Comparison of ENCODE assay signal across 1 cellular context in the genomic region with DNA sequence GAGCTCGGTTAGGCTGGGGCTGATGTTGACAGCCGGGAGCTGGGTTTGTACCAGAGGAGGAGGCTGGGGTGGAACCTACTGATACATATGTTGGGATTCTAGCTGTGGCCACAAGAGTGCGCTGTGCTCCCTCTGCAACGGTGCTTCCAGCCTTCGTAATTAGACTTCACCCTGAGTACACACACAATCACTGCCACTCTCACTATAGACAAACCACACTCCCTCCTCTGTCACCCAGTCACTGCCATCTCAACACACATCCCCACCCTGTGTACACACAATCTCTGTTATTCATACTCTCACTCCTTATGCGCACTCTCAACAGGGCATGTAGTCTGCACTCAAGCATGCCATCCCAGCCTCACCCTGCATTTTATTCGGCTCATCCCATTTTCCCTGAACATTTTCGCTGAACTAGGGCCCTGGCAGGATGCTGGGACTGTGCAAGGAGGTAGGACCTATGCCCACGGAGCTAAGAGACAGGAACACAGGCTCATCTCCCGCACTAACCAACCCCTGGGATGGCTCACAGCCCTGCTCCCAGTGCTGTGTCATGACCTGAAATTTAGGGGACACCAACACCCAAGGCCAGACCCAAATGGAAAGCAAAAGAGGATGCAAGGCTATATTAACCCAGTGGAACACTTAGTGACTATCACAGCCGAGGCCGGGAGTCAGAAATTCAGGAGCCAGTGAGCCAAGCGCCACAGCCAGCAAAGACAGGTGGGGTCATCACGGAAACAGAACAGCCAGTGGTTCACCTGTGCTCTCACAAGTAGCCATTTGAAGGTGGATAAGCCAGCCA.
A peak's percentile ranks its signal among the peaks of the same experiment; 100 is the strongest.
TF ChIP-seq lines count a peak whose summit lies in the region.

No MANE protein-coding gene starts in this region.

TF ChIP-seq in H1, 55 proteins besides CTCF, POLR2A, EP300 and RAD21:
- TF ChIP-seq CHD2 (IDR thresholded peaks at IDR 0.05; ENCODE audit: low read length), result no peak
- no peak for TF ChIP-seq RNF2 (IDR thresholded peaks at IDR 0.05; ENCODE audit: borderline replicate concordance, low read depth, low read length, missing control alignments, poor library complexity, severe bottlenecking)
- TF ChIP-seq SIN3A (conservative IDR thresholded peaks at IDR 0.05 in 1 of 2, IDR thresholded peaks at IDR 0.05 in 1 of 2; ENCODE audit: low read depth in 1 of 2, low read length in 2 of 2), result peak in 1 of 2 experiments; percentile 59; a peak in 1 of 4 replicates
- TF ChIP-seq GTF2F1 (IDR thresholded peaks at IDR 0.05; ENCODE audit: borderline replicate concordance, low read depth, low read length), result no peak
- no peak for TF ChIP-seq TAF7 (optimal IDR thresholded peaks at IDR 0.05; ENCODE audit: borderline replicate concordance, low read depth, low read length)
- no peak for TF ChIP-seq KDM1A (IDR thresholded peaks at IDR 0.05; ENCODE audit: borderline replicate concordance, low read length)
